Comparison of ENCODE assay signal across 28 cellular contexts in genomic region chr5:62011072-62011664, GRCh38.
"Had no signal": no experiment of that assay in that cellular context is flagged by ENCODE, and none has a peak within 500 bp of the region (broad histone marks: within the 10 kb centered on the region; RNA-seq: fewer than 3 reads in every experiment).

No MANE protein-coding gene starts in this region.

- H3K9me3 Mint-ChIP-seq: activated B cell treated with CpG ODN at 0.5 μM for 24 hours; activated T-cell treated with anti-CD3 and anti-CD28 coated beads, Interleukin-2, amount 50 U/mL, for 24 hours; nephron had no signal

- H3K79me2 ChIP-seq: parathyroid adenoma had no signal

- H3K27me3 ChIP-seq: colonic mucosa, esophagus muscularis mucosa, sigmoid colon, tibial artery had no signal

- H3K36me3 ChIP-seq: colonic mucosa, esophagus muscularis mucosa, sigmoid colon, tibial artery had no signal

- H3K27me3 Mint-ChIP-seq: activated B cell treated with CpG ODN at 0.5 μM for 24 hours; activated T-cell treated with anti-CD3 and anti-CD28 coated beads, Interleukin-2, amount 50 U/mL, for 24 hours had no signal

- H3K27ac ChIP-seq: colonic mucosa, dorsolateral prefrontal cortex, esophagus muscularis mucosa, parathyroid adenoma, sigmoid colon, tibial artery had no signal

- H3K9ac ChIP-seq: parathyroid adenoma had no signal

- H3K4me1 Mint-ChIP-seq: activated B cell treated with CpG ODN at 0.5 μM for 24 hours; activated CD4-positive, alpha-beta T cell treated with anti-CD3 and anti-CD28 coated beads for 36 hours; activated T-helper 17 cell treated with anti-CD3 and anti-CD28 coated beads, Interleukin-2, amount 50 U/mL, for 72 hours; nephron had no signal

- H3K9me3 ChIP-seq: colonic mucosa, esophagus muscularis mucosa, sigmoid colon, tibial artery had no signal

- H3K4me2 ChIP-seq: smooth muscle cell had no signal

- H3K27ac Mint-ChIP-seq: activated B cell treated with CpG ODN at 0.5 μM for 24 hours; activated CD4-positive, alpha-beta T cell treated with anti-CD3 and anti-CD28 coated beads for 36 hours; activated naive CD8-positive, alpha-beta T cell; activated T-cell treated with anti-CD3 and anti-CD28 coated beads, Interleukin-2, amount 50 U/mL, for 24 hours; activated T-helper 17 cell treated with anti-CD3 and anti-CD28 coated beads, Interleukin-2, amount 50 U/mL, for 72 hours; nephron had no signal

- H3K4me3 Mint-ChIP-seq: activated B cell treated with CpG ODN at 0.5 μM for 24 hours; activated CD4-positive, alpha-beta T cell treated with anti-CD3 and anti-CD28 coated beads for 36 hours; activated naive CD8-positive, alpha-beta T cell; activated T-cell treated with anti-CD3 and anti-CD28 coated beads, Interleukin-2, amount 50 U/mL, for 24 hours; activated T-helper 17 cell treated with anti-CD3 and anti-CD28 coated beads, Interleukin-2, amount 50 U/mL, for 72 hours; nephron had no signal

- FAIRE-seq: bronchial epithelial cell, frontal cortex, islet of Langerhans had no signal

- ATAC-seq: activated CD4-positive, alpha-beta T cell treated with anti-CD3 and anti-CD28 coated beads for 36 hours; activated T-helper 17 cell treated with anti-CD3 and anti-CD28 coated beads, Interleukin-2, amount 50 U/mL, for 72 hours; left ventricle myocardium superior had no signal

- H3K4me1 ChIP-seq: colonic mucosa, esophagus muscularis mucosa, parathyroid adenoma, sigmoid colon, tibial artery had no signal

- H3K36me3 Mint-ChIP-seq: activated naive CD8-positive, alpha-beta T cell had no signal

- DNase-seq: activated B cell treated with CpG ODN at 0.5 μM for 24 hours; activated CD4-positive, alpha-beta T cell treated with anti-CD3 and anti-CD28 coated beads for 36 hours; activated CD4-positive, alpha-beta T cell treated with anti-CD3 and anti-CD28 coated beads, Interleukin-2, amount 50 U/mL, for 4 hours; activated CD8-positive, alpha-beta memory T cell treated with anti-CD3 and anti-CD28 coated beads for 24 hours; activated CD8-positive, alpha-beta memory T cell treated with anti-CD3 and anti-CD28 coated beads, Interleukin-2, amount 50 U/mL, for 4 hours; activated T-cell treated with anti-CD3 and anti-CD28 coated beads, Interleukin-2, amount 50 U/mL, for 24 hours; amniotic stem cell; colonic mucosa; dorsolateral prefrontal cortex; glutamatergic neuron; hippocampal formation; left ventricle myocardium superior; nucleus accumbens; sigmoid colon; stimulated activated CD4-positive, alpha-beta T cell treated with anti-CD3 and anti-CD28 coated beads, Interleukin-2, amount 100 ng/mL, for 48 hours; stimulated activated CD8-positive, alpha-beta memory T cell treated with anti-CD3 and anti-CD28 coated beads, Interleukin-4, amount 100 ng/mL, for 48 hours; stimulated activated naive CD4-positive, alpha-beta T cell treated with Interleukin-2 at 50 U/mL for 16 hours; T-helper 9 cell; tibial artery had no signal

- H3K4me3 ChIP-seq: colonic mucosa, dorsolateral prefrontal cortex, esophagus muscularis mucosa, sigmoid colon, smooth muscle cell, tibial artery had no signal

- H2AFZ ChIP-seq: parathyroid adenoma had no signal
